In the genomic region with DNA sequence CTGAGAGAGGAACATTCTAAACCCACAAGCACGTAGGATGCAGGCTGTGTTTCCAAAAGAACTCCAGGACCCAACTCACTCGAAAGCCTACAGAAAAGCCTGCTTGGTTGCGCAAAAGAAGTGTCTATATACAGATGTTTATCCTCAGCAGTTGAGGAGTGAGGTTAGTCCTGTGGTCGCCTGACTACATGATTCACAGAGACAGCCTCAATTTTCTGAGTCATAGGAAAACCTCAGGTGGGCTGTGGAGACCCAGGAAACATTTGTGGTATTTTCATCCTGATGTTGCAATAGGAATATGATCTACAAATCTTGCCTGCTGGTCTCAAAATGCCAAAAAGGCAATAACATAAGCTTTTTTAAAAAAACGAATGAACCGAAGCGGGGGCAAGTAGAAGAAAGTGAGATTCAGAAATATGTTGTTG, we compare ENCODE assay signal across 9 cellular contexts.
DNase-seq lines count a peak whose midpoint lies in the region; ATAC-seq, FAIRE-seq and TF ChIP-seq lines count a peak whose summit lies in the region.
"Had no signal": no experiment of that assay in that cellular context is flagged by ENCODE, and none has a peak within 500 bp of the region (broad histone marks: within the 10 kb centered on the region; RNA-seq: fewer than 3 reads in every experiment).

No MANE protein-coding gene starts in this region.

- no peak for TF ChIP-seq CTCF in omental fat pad (IDR thresholded peaks at IDR 0.05)

- peak in 1 of 2 donors; percentile 14 for DNase-seq in activated naive CD4-positive, alpha-beta T cell treated with anti-CD3 and anti-CD28 coated beads, Interleukin-2, amount 50 U/mL, for 72 hours (ENCODE audit: low spot score in 2 of 2)
- DNase-seq in omental fat pad (ENCODE audit: low spot score) (no peak), left ventricle myocardium superior (no peak), GM19239 (ENCODE audit: insufficient read length, low spot score) (no peak), HEK293T (ENCODE audit: extremely low spot score) (no peak), NCI-H345 treated with DMSO at 0.1 percent for 48 hours (lab: John Stamatoyannopoulos, UW; ENCODE audit: unreplicated experiment) (no peak)

- intact Hi-C loops in left ventricle myocardium superior (cut with micrococcal nuclease), result no loop called here

- peak; percentile 44 for ATAC-seq in GM18502 (IDR thresholded peaks at IDR 0.05; ENCODE audit: poor library complexity, unreplicated experiment)
- ATAC-seq in HG03432 (IDR thresholded peaks at IDR 0.05; ENCODE audit: unreplicated experiment), result peak; percentile 66
- ATAC-seq in activated naive CD4-positive, alpha-beta T cell treated with anti-CD3 and anti-CD28 coated beads, Interleukin-2, amount 50 U/mL, for 72 hours, result peak; percentile 75 to 91
- ATAC-seq in omental fat pad (ENCODE audit: low FRiP score), result peak; percentile 71
- ATAC-seq in left ventricle myocardium superior, result no peak

- peaks cover 0 to 10% of the 10 kb centered on the region in 2 donors for H3K9me3 Mint-ChIP-seq in activated naive CD4-positive, alpha-beta T cell treated with anti-CD3 and anti-CD28 coated beads, Interleukin-2, amount 50 U/mL, for 72 hours

- peaks cover 0 to 5% of the 10 kb centered on the region in 2 donors for H3K36me3 Mint-ChIP-seq in activated naive CD4-positive, alpha-beta T cell treated with anti-CD3 and anti-CD28 coated beads, Interleukin-2, amount 50 U/mL, for 72 hours

- FAIRE-seq in GM19239 (lab: Jason Lieb, UNC), result no peak
- FAIRE-seq: endometrium had no signal

- H3K27ac Mint-ChIP-seq in activated naive CD4-positive, alpha-beta T cell treated with anti-CD3 and anti-CD28 coated beads, Interleukin-2, amount 50 U/mL, for 72 hours, result peak overlapping the region in 1 of 2 donors; percentile 74

- CTCF ChIA-PET in HEK293T (lab: Yijun Ruan, JAX), result no interaction called here

- POLR2A ChIA-PET in HEK293T (lab: Yijun Ruan, JAX), result no interaction called here

TF ChIP-seq in HEK293T, 16 proteins besides CTCF, POLR2A, EP300 and RAD21:
- no peak for TF ChIP-seq FOXK2 (IDR thresholded peaks at IDR 0.05)
- TF ChIP-seq FOXA1 (IDR thresholded peaks at IDR 0.05), result no peak
- TF ChIP-seq CTBP1 (IDR thresholded peaks at IDR 0.05; ENCODE audit: borderline replicate concordance), result no peak
- no peak for TF ChIP-seq NFRKB (IDR thresholded peaks at IDR 0.05)
- no peak for TF ChIP-seq FOXM1 (IDR thresholded peaks at IDR 0.05; ENCODE audit: borderline replicate concordance)
- no peak for TF ChIP-seq LEF1 (IDR thresholded peaks at IDR 0.05; ENCODE audit: borderline replicate concordance)
- TF ChIP-seq, protein P1, sequence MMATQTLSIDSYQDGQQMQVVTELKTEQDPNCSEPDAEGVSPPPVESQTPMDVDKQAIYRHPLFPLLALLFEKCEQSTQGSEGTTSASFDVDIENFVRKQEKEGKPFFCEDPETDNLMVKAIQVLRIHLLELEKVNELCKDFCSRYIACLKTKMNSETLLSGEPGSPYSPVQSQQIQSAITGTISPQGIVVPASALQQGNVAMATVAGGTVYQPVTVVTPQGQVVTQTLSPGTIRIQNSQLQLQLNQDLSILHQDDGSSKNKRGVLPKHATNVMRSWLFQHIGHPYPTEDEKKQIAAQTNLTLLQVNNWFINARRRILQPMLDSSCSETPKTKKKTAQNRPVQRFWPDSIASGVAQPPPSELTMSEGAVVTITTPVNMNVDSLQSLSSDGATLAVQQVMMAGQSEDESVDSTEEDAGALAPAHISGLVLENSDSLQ (IDR thresholded peaks at IDR 0.05), result no peak
- TF ChIP-seq SP1 (IDR thresholded peaks at IDR 0.05), result no peak
- TF ChIP-seq SUZ12 (IDR thresholded peaks at IDR 0.05), result no peak
- no peak for TF ChIP-seq ELF4 (IDR thresholded peaks at IDR 0.05)
- no peak for TF ChIP-seq TARDBP (IDR thresholded peaks at IDR 0.05)
- TF ChIP-seq ARNT (IDR thresholded peaks at IDR 0.05), result no peak
- no peak for TF ChIP-seq HDGF (IDR thresholded peaks at IDR 0.05; ENCODE audit: borderline replicate concordance)
- TF ChIP-seq BHLHE40 (IDR thresholded peaks at IDR 0.05; ENCODE audit: borderline replicate concordance), result no peak
- TF ChIP-seq ZNF384 (IDR thresholded peaks at IDR 0.05), result no peak
- TF ChIP-seq L3MBTL2 (conservative IDR thresholded peaks at IDR 0.05), result no peak
TF ChIP-seq in HEK293T: peak in this region for 0.
